In genomic region chr13:76024151-76024550, GRCh38 we compare ENCODE assay signal across 29 cellular contexts.
"Had no signal": no experiment of that assay in that cellular context is flagged by ENCODE, and none has a peak within 500 bp of the region (broad histone marks: within the 10 kb centered on the region; RNA-seq: fewer than 3 reads in every experiment).

No MANE protein-coding gene starts in this region.

- ATAC-seq: activated CD4-positive, alpha-beta T cell treated with anti-CD3 and anti-CD28 coated beads for 36 hours; activated T-helper 17 cell treated with anti-CD3 and anti-CD28 coated beads, Interleukin-2, amount 50 U/mL, for 72 hours; Panc1 had no signal

- H3K4me3 Mint-ChIP-seq: activated CD4-positive, alpha-beta memory T cell treated with anti-CD3 and anti-CD28 coated beads, Interleukin-2, amount 10 ng/mL, durations not matched to agents 7 days and 5 days; activated CD4-positive, alpha-beta T cell treated with anti-CD3 and anti-CD28 coated beads for 36 hours; activated naive CD8-positive, alpha-beta T cell treated with anti-CD3 and anti-CD28 coated beads, Interleukin-2, amount 10 ng/mL, durations not matched to agents 7 days and 5 days; activated T-helper 17 cell treated with anti-CD3 and anti-CD28 coated beads, Interleukin-2, amount 50 U/mL, for 72 hours; central memory CD8-positive, alpha-beta T cell had no signal

- H3K36me3 ChIP-seq: adrenal gland, SJCRH30, WERI-Rb-1 had no signal

- H3K4me2 ChIP-seq: KMS-11, SK-N-SH had no signal

- H3K9ac ChIP-seq: KMS-11, SK-N-SH had no signal

- DNase-seq: activated CD4-positive, alpha-beta memory T cell treated with anti-CD3 and anti-CD28 coated beads, Interleukin-2, amount 10 ng/mL, durations not matched to agents 7 days and 5 days; activated CD4-positive, alpha-beta T cell treated with anti-CD3 and anti-CD28 coated beads for 36 hours; activated CD4-positive, alpha-beta T cell treated with anti-CD3 and anti-CD28 coated beads, Interleukin-2, amount 50 U/mL, for 1 hour; activated gamma-delta T cell treated with Interleukin-2 at 50 U/mL for 16 hours; activated naive CD4-positive, alpha-beta T cell treated with anti-CD3 and anti-CD28 coated beads, Interleukin-2, amount 50 U/mL, for 16 hours; activated naive CD8-positive, alpha-beta T cell treated with anti-CD3 and anti-CD28 coated beads, Interleukin-2, amount 10 ng/mL, durations not matched to agents 7 days and 5 days; activated T-cell treated with anti-CD3 and anti-CD28 coated beads for 4 hours; activated T-cell treated with anti-CD3 and anti-CD28 coated beads, Interleukin-2, amount 50 U/mL, for 48 hours; adrenal gland; anterior cingulate cortex; MM.1S; NCI-H1105 treated with DMSO at 0.1 percent for 48 hours; NCI-H1436 treated with DMSO at 0.1 percent for 48 hours; NCI-H187; NCI-H2081; NCI-H2227 treated with DMSO at 0.1 percent for 48 hours; NCI-H446 treated with DMSO at 0.1 percent for 48 hours; NCI-H524 treated with DMSO at 0.1 percent for 48 hours; NCI-H748 treated with DMSO at 0.1 percent for 48 hours; Right ventricle myocardium superior; RPMI8226; SJCRH30; SK-N-SH; T-helper 1 cell; WERI-Rb-1 had no signal

- H3K27me3 ChIP-seq: adrenal gland, SJCRH30 had no signal

- H3K27ac Mint-ChIP-seq: activated CD4-positive, alpha-beta memory T cell treated with anti-CD3 and anti-CD28 coated beads, Interleukin-2, amount 10 ng/mL, durations not matched to agents 7 days and 5 days; activated CD4-positive, alpha-beta T cell treated with anti-CD3 and anti-CD28 coated beads for 36 hours; activated naive CD8-positive, alpha-beta T cell treated with anti-CD3 and anti-CD28 coated beads, Interleukin-2, amount 10 ng/mL, durations not matched to agents 7 days and 5 days; activated T-helper 17 cell treated with anti-CD3 and anti-CD28 coated beads, Interleukin-2, amount 50 U/mL, for 72 hours had no signal

- H3K4me1 ChIP-seq: adrenal gland, SJCRH30 had no signal

- H3K27ac ChIP-seq: adrenal gland, KMS-11, SJCRH30, WERI-Rb-1 had no signal

- H3K4me1 Mint-ChIP-seq: activated CD4-positive, alpha-beta memory T cell treated with anti-CD3 and anti-CD28 coated beads, Interleukin-2, amount 10 ng/mL, durations not matched to agents 7 days and 5 days; activated CD4-positive, alpha-beta T cell treated with anti-CD3 and anti-CD28 coated beads for 36 hours; activated T-helper 17 cell treated with anti-CD3 and anti-CD28 coated beads, Interleukin-2, amount 50 U/mL, for 72 hours; central memory CD8-positive, alpha-beta T cell had no signal

- H3K4me3 ChIP-seq: adrenal gland, SJCRH30 had no signal

- H3K36me3 Mint-ChIP-seq: activated naive CD8-positive, alpha-beta T cell treated with anti-CD3 and anti-CD28 coated beads, Interleukin-2, amount 10 ng/mL, durations not matched to agents 7 days and 5 days had no signal

- H3K9me3 Mint-ChIP-seq: activated CD4-positive, alpha-beta memory T cell treated with anti-CD3 and anti-CD28 coated beads, Interleukin-2, amount 10 ng/mL, durations not matched to agents 7 days and 5 days; activated naive CD8-positive, alpha-beta T cell treated with anti-CD3 and anti-CD28 coated beads, Interleukin-2, amount 10 ng/mL, durations not matched to agents 7 days and 5 days had no signal

- H3K9me3 ChIP-seq: adrenal gland, SJCRH30, SK-N-SH had no signal
